Comparison of ENCODE assay signal across 12 cellular contexts in genomic region chr22:46251816-46252380, GRCh38. TPM values are rescaled to one million over a fixed set of nuclear protein-coding genes. Genes with fewer than 3 reads are reported as not detected.
DNase-seq lines count a peak whose midpoint lies in the region; TF ChIP-seq lines count a peak whose summit lies in the region.
"Had no signal": no experiment of that assay in that cellular context is flagged by ENCODE, and none has a peak within 500 bp of the region (broad histone marks: within the 10 kb centered on the region; RNA-seq: fewer than 3 reads in every experiment).

No MANE protein-coding gene starts in this region.

- peaks cover 7% of the 10 kb centered on the region; the same call in 1 of the 2 replicates for H3K79me2 ChIP-seq in OCI-LY7 (ENCODE audit: insufficient read depth, low read depth, low read length)

- H3K4me2 ChIP-seq in OCI-LY7 (ENCODE audit: low read length): peak overlapping the region; percentile 85

- BruUV-seq in Calu3 (replicated peaks; lab: Mats Ljungman, UMichigan): TSS peak; percentile 47
- BruUV-seq in OCI-LY7 (replicated peaks; lab: Mats Ljungman, UMichigan): TSS peak; percentile 71

- H3K9me3 Mint-ChIP-seq in Calu3 (ENCODE audit: low read depth, unreplicated experiment) (no peaks in the 10 kb centered on the region), endothelial cell (ENCODE audit: unreplicated experiment) (no peaks in the 10 kb centered on the region)

- H3K27ac ChIP-seq in OCI-LY7 (ENCODE audit: low read depth, low read length, poor library complexity, severe bottlenecking) (no peak overlapping the region), caudate nucleus (ENCODE audit: low read depth, low read length) (no peak overlapping the region)

- H3K4me1 Mint-ChIP-seq in Calu3 (ENCODE audit: low read depth, unreplicated experiment) (peaks cover 11% of the 10 kb centered on the region), endothelial cell (ENCODE audit: unreplicated experiment) (peaks cover 5% of the 10 kb centered on the region)

- TF ChIP-seq CTCF in Calu3 (IDR thresholded peaks at IDR 0.05; ENCODE audit: unreplicated experiment): no peak
- no peak for TF ChIP-seq CTCF in OCI-LY7 (conservative IDR thresholded peaks at IDR 0.05; ENCODE audit: low read length)
- TF ChIP-seq CTCF in endothelial cell (IDR thresholded peaks at IDR 0.05; ENCODE audit: unreplicated experiment): no peak

- DNase-seq in Calu3 (no peak), OCI-LY7 (ENCODE audit: low spot score) (no peak), endothelial cell (ENCODE audit: low spot score) (no peak), caudate nucleus (lab: John Stamatoyannopoulos, UW) (no peak), DMS79 treated with DMSO at 0.1 percent for 48 hours (lab: John Stamatoyannopoulos, UW) (no peak)
- no peak for DNase-seq in stimulated activated CD4-positive, alpha-beta T cell treated with anti-CD3 and anti-CD28 coated beads, Interleukin-12 subunit alpha, Interleukin-12 subunit beta, amount 100 ng/mL, for 4 hours
- DNase-seq: activated gamma-delta T cell, glutamatergic neuron, left ventricle myocardium superior, NCI-H1105 treated with DMSO at 0.1 percent for 48 hours, T-helper 9 cell had no signal

- no peaks in the 10 kb centered on the region for H4K20me1 ChIP-seq in OCI-LY7 (ENCODE audit: insufficient read depth, low read length)

- no peaks in the 10 kb centered on the region for H3K9me2 ChIP-seq in OCI-LY7 (ENCODE audit: insufficient read depth, low read length)

- H3K4me3 Mint-ChIP-seq in Calu3 (ENCODE audit: low read depth, unreplicated experiment) (peak overlapping the region; percentile 99), endothelial cell (ENCODE audit: unreplicated experiment) (peak overlapping the region; percentile 80)

- peaks cover 25% of the 10 kb centered on the region for H3K4me1 ChIP-seq in OCI-LY7 (ENCODE audit: insufficient read depth, low read length, poor library complexity, severe bottlenecking)

- H3K36me3 ChIP-seq in OCI-LY7 (ENCODE audit: insufficient read depth, low read length): no peaks in the 10 kb centered on the region

- H2AFZ ChIP-seq in OCI-LY7 (ENCODE audit: low read length): no peak overlapping the region

- H3K4me3 ChIP-seq in OCI-LY7 (ENCODE audit: low read depth, low read length, poor library complexity, severe bottlenecking): peak overlapping the region; percentile 80

- POLR2A ChIA-PET in OCI-LY7 (lab: Charles Lee): interaction anchor here (1.0 kb wide), 1 partner anchor 24 kb away, joined by 3 read pairs; no protein-coding TSS in a partner anchor

- CTCF ChIA-PET in Calu3 (lab: Charles Lee): no interaction called here
- CTCF ChIA-PET in OCI-LY7 (lab: Charles Lee; ENCODE audit: unreplicated experiment): no interaction called here

- H3K27ac Mint-ChIP-seq in Calu3 (ENCODE audit: unreplicated experiment): no peak overlapping the region
- no peak overlapping the region for H3K27ac Mint-ChIP-seq in endothelial cell (ENCODE audit: unreplicated experiment)

- H3K27me3 Mint-ChIP-seq in Calu3 (ENCODE audit: unreplicated experiment): no peaks in the 10 kb centered on the region
- H3K27me3 Mint-ChIP-seq in endothelial cell (ENCODE audit: unreplicated experiment): peaks cover 3% of the 10 kb centered on the region

- no peaks in the 10 kb centered on the region for H3K9me3 ChIP-seq in OCI-LY7 (ENCODE audit: low read length)

- H3K36me3 Mint-ChIP-seq in Calu3 (ENCODE audit: insufficient read depth, unreplicated experiment) (peaks cover 40% of the 10 kb centered on the region), endothelial cell (ENCODE audit: low read depth, unreplicated experiment) (no peaks in the 10 kb centered on the region)

- intact Hi-C loops in Calu3 (cut with micrococcal nuclease; ENCODE audit: unreplicated experiment): loop anchor here (10.0 kb wide), 1 partner anchor 57 kb away; no protein-coding TSS in a partner anchor
- intact Hi-C loops in OCI-LY7 (cut with micrococcal nuclease; ENCODE audit: unreplicated experiment): loop anchor here (2.0 kb wide), 2 partner anchors 45 to 63 kb away; partner anchors contain the start of gene GTSE1

RNA-seq across cellular contexts. Expression of gene CDPF1, which starts 1.8 kb away (rescaled TPM):
- 10.5 and 11.0 TPM in 2 replicates for total RNA-seq in Calu3 (2022)
- 17.4 and 22.7 TPM in 2 replicates for total RNA-seq in OCI-LY7 (2014; rRNA removed; shearing (Covaris generic))
- total RNA-seq in OCI-LY7 (2022): 15.4 and 19.4 TPM in 2 replicates
- total RNA-seq in endothelial cell (ENCODE audit: unreplicated experiment): 8.5 TPM

RNA-seq across cellular contexts. Expression of gene PKDREJ, which starts 11.2 kb away (rescaled TPM):
- total RNA-seq in Calu3 (2022) (0.05 TPM in 1 of 2 replicates, not detected in the other), OCI-LY7 (2022) (not detected in 2 replicates), endothelial cell (ENCODE audit: unreplicated experiment) (not detected)
- total RNA-seq in OCI-LY7 (2014; rRNA removed; shearing (Covaris generic)): not detected in 2 replicates
- total RNA-seq: left ventricle myocardium superior, renal cortical epithelial cell had no signal

RNA-seq across cellular contexts. Expression of gene TTC38, which starts 15.9 kb away (rescaled TPM):
- total RNA-seq in Calu3 (2022): 31.9 and 34.0 TPM in 2 replicates
- 0.21 and 0.44 TPM in 2 replicates for total RNA-seq in OCI-LY7 (2014; rRNA removed; shearing (Covaris generic))
- total RNA-seq in OCI-LY7 (2022): 2.4 and 2.7 TPM in 2 replicates
- 24.6 TPM for total RNA-seq in endothelial cell (ENCODE audit: unreplicated experiment)

RNA-seq across cellular contexts. Expression of gene GTSE1, which starts 44.8 kb away (rescaled TPM):
- 48.0 and 53.5 TPM in 2 replicates for total RNA-seq in Calu3 (2022)
- 54.7 and 56.0 TPM in 2 replicates for total RNA-seq in OCI-LY7 (2014; rRNA removed; shearing (Covaris generic))
- total RNA-seq in OCI-LY7 (2022): 109 and 114 TPM in 2 replicates
- 8.2 TPM for total RNA-seq in endothelial cell (ENCODE audit: unreplicated experiment)
